ENCODE assay signal across 17 cellular contexts in genomic region chr9:21970800-21971620, GRCh38. TPM values are rescaled to one million over a fixed set of nuclear protein-coding genes. Genes with fewer than 3 reads are reported as not detected.
A peak's percentile ranks its signal among the peaks of the same experiment; 100 is the strongest.
DNase-seq lines count a peak whose midpoint lies in the region; ATAC-seq and TF ChIP-seq lines count a peak whose summit lies in the region.
"Had no signal": no experiment of that assay in that cellular context is flagged by ENCODE, and none has a peak within 500 bp of the region (broad histone marks: within the 10 kb centered on the region; RNA-seq: fewer than 3 reads in every experiment).

No MANE protein-coding gene starts in this region.

- H3K36me3 ChIP-seq in HUES64 (ENCODE audit: insufficient read depth, low read length) (no peaks in the 10 kb centered on the region), mesendoderm (ENCODE audit: control insufficient read depth, insufficient read depth, low read length) (no peaks in the 10 kb centered on the region), mammary epithelial cell (ENCODE audit: insufficient read depth, low read length) (peaks cover 8% of the 10 kb centered on the region)
- H3K36me3 ChIP-seq: upper lobe of left lung had no signal

- no peaks in the 10 kb centered on the region for H3K79me1 ChIP-seq in mesendoderm (ENCODE audit: low read length)

- H2BK15ac ChIP-seq in mesendoderm (replicated peaks; ENCODE audit: low read depth) = no peak overlapping the region

- no peak overlapping the region for H2AFZ ChIP-seq in mammary epithelial cell (ENCODE audit: low read depth, low read length)

- H4K8ac ChIP-seq in mesendoderm (ENCODE audit: low read depth, low read length) = no peak overlapping the region

- no peaks in the 10 kb centered on the region for H4K20me1 ChIP-seq in mammary epithelial cell (ENCODE audit: insufficient read depth, low read length)

- H3K9me3 ChIP-seq in HUES64 (ENCODE audit: insufficient read depth, low read depth, low read length) = no peaks in the 10 kb centered on the region
- H3K9me3 ChIP-seq in mammary epithelial cell (replicated peaks; ENCODE audit: insufficient read depth, low read length) = peaks cover 31% of the 10 kb centered on the region
- H3K9me3 ChIP-seq: body of pancreas, SK-N-SH, upper lobe of left lung had no signal

- 3% methylated on average over 44 of the region's 45 CpGs for WGBS in HUES64
- no CpG with 5 or more reads among the region's 45 CpGs for WGBS in mesendoderm (ENCODE audit: extremely low coverage, insufficient coverage, low lambda C conversion rate)
- 74% methylated on average over 18 of the region's 45 CpGs for WGBS in mammary epithelial cell (ENCODE audit: low coverage, missing lambda C conversion rate)

- H3K4me2 ChIP-seq in mesendoderm (ENCODE audit: low read length) (peak overlapping the region; percentile 13), mammary epithelial cell (ENCODE audit: insufficient read depth, low read depth, low read length) (no peak overlapping the region)
- H3K4me2 ChIP-seq: SK-N-SH had no signal

- CTCF ChIA-PET in mammary epithelial cell (lab: Charles Lee; ENCODE audit: low non-redundant PET) = interaction anchor here (0.6 kb wide), 1 partner anchor 32 kb away, joined by 3 read pairs; no protein-coding TSS in a partner anchor

- H3K56ac ChIP-seq in mesendoderm (ENCODE audit: low read length) = no peak overlapping the region

- BruUV-seq in mammary epithelial cell (replicated peaks; lab: Mats Ljungman, UMichigan) = no TSS peak

- H3K27me3 ChIP-seq in HUES64 (ENCODE audit: insufficient read depth, low read length) (peaks cover 100% of the 10 kb centered on the region), mesendoderm (ENCODE audit: insufficient read depth, low read length, poor library complexity) (peaks cover 69% of the 10 kb centered on the region), mammary epithelial cell (ENCODE audit: insufficient read depth, low read length) (no peaks in the 10 kb centered on the region)

- intact Hi-C loops in mammary epithelial cell (cut with micrococcal nuclease) = no loop called here

- H3K4me1 ChIP-seq in HUES64 (ENCODE audit: insufficient read depth, low read length) (peaks cover 17% of the 10 kb centered on the region), mesendoderm (ENCODE audit: control insufficient read depth, low read depth, low read length) (peaks cover 2% of the 10 kb centered on the region), mammary epithelial cell (ENCODE audit: insufficient read depth, low read length) (peaks cover 4% of the 10 kb centered on the region)

- no peak overlapping the region for H2BK5ac ChIP-seq in mesendoderm (ENCODE audit: low read length)

- in situ Hi-C loops in mammary epithelial cell (cut with MboI; ENCODE audit: low sequenced_read_pairs in 2 of 2) = no loop called here

- H3K9ac ChIP-seq in HUES64 (ENCODE audit: low read depth, low read length) = no peak overlapping the region
- H3K9ac ChIP-seq in mesendoderm (ENCODE audit: low read length) = no peak overlapping the region
- no peak overlapping the region for H3K9ac ChIP-seq in mammary epithelial cell (ENCODE audit: insufficient read depth, low read length)
- H3K9ac ChIP-seq: SK-N-SH had no signal

- TF ChIP-seq CTCF in choroid plexus epithelial cell (conservative IDR thresholded peaks at IDR 0.05; ENCODE audit: low read depth, low read length) = no peak
- no peak for TF ChIP-seq CTCF in mammary epithelial cell (conservative IDR thresholded peaks at IDR 0.05 in 1 of 2, IDR thresholded peaks at IDR 0.05 in 1 of 2; ENCODE audit: extremely low read depth in 1 of 2, insufficient read depth in 1 of 2, low read depth in 1 of 2, low read length in 2 of 2)

- dilution Hi-C loops in mammary epithelial cell (cut with HindIII; ENCODE audit: low sequenced_read_pairs) = no loop called here

- no peak overlapping the region for H4K5ac ChIP-seq in mesendoderm (ENCODE audit: low read length)

- DNase-seq in EL (peak; percentile 45), choroid plexus epithelial cell (ENCODE audit: low read depth) (peak; percentile 55), mesendoderm (peak; percentile 29), CD1c-positive myeloid dendritic cell (ENCODE audit: extremely low spot score) (no peak), mammary epithelial cell (no peak)
- DNase-seq: body of pancreas; DMS79 treated with DMSO at 0.1 percent for 48 hours; IMR-90; NCI-H1105 treated with DMSO at 0.1 percent for 48 hours; NCI-H2227 treated with DMSO at 0.1 percent for 48 hours; SK-N-SH; stimulated activated CD8-positive, alpha-beta memory T cell treated with anti-CD3 and anti-CD28 coated beads, Interleukin-4, amount 100 ng/mL, for 48 hours had no signal

- no peak overlapping the region for H3K4ac ChIP-seq in mesendoderm (ENCODE audit: low read depth, low read length)

- no peak overlapping the region for H3K18ac ChIP-seq in mesendoderm (ENCODE audit: low read length)

- H3K23ac ChIP-seq in mesendoderm (ENCODE audit: low read length) = no peak overlapping the region

- H2BK120ac ChIP-seq in mesendoderm (ENCODE audit: low read depth, low read length) = no peak overlapping the region

- no peaks in the 10 kb centered on the region for H3K79me2 ChIP-seq in mesendoderm (ENCODE audit: control insufficient read depth, insufficient read depth, low read length)
- peaks cover 4% of the 10 kb centered on the region for H3K79me2 ChIP-seq in mammary epithelial cell (ENCODE audit: insufficient read depth, low read length)

- ATAC-seq in HG02938 (IDR thresholded peaks at IDR 0.05; ENCODE audit: unreplicated experiment) (no peak), HG03280 (IDR thresholded peaks at IDR 0.05; ENCODE audit: unreplicated experiment) (no peak)
- ATAC-seq: body of pancreas had no signal

- H3K27ac ChIP-seq in HUES64 (ENCODE audit: low read depth, low read length) = no peak overlapping the region
- no peak overlapping the region for H3K27ac ChIP-seq in mesendoderm (ENCODE audit: low read depth, low read length)
- no peak overlapping the region for H3K27ac ChIP-seq in mammary epithelial cell (ENCODE audit: insufficient read depth, low read depth, low read length)
- H3K27ac ChIP-seq: body of pancreas, upper lobe of left lung had no signal

- H3K4me3 ChIP-seq in HUES64 (ENCODE audit: low read length) = peak overlapping the region; percentile 10
- H3K4me3 ChIP-seq in choroid plexus epithelial cell (ENCODE audit: low read depth, low read length) = peak overlapping the region; percentile 25
- H3K4me3 ChIP-seq in mesendoderm (ENCODE audit: low read length) = no peak overlapping the region
- no peak overlapping the region for H3K4me3 ChIP-seq in mammary epithelial cell (replicated peaks in 1 of 3; ENCODE audit: insufficient read depth in 1 of 3, low read depth in 2 of 3, low read length in 3 of 3)
- H3K4me3 ChIP-seq: body of pancreas, upper lobe of left lung had no signal

- no peak overlapping the region for H2AK5ac ChIP-seq in mesendoderm (ENCODE audit: low read length)

RNA-seq across cellular contexts. Expression of gene CDKN2A, which starts 23.2 kb away (rescaled TPM):
- polyA plus RNA-seq in HUES64 (2013, experiment 1 of 2) = 0.35 TPM
- polyA plus RNA-seq in HUES64 (2013, experiment 2 of 2) = not detected
- polyA plus RNA-seq in mesendoderm (2013, experiment 1 of 2) = 1.2 TPM
- 1.2 TPM for polyA plus RNA-seq in mesendoderm (2013, experiment 2 of 2)
- total RNA-seq in mammary epithelial cell = 10 to 100 TPM; 26.5 to 34.1 TPM
- 50.7 TPM for polyA plus RNA-seq in mammary epithelial cell
- 2.9 TPM for polyA minus RNA-seq in mammary epithelial cell
- total RNA-seq: progenitor cell of endocrine pancreas had no signal

RNA-seq across cellular contexts. Expression of gene CDKN2B-AS1, which starts 23.6 kb away (rescaled TPM):
- not detected for polyA plus RNA-seq in HUES64 (2013, experiment 1 of 2)
- polyA plus RNA-seq in HUES64 (2013, experiment 2 of 2) = not detected
- polyA plus RNA-seq in mesendoderm (2013, experiment 1 of 2) = 0.10 TPM
- 0.06 TPM for polyA plus RNA-seq in mesendoderm (2013, experiment 2 of 2)
- total RNA-seq in mammary epithelial cell = 1 to 10 TPM; 1.8 to 2.3 TPM
- 0.75 TPM for polyA plus RNA-seq in mammary epithelial cell
- polyA minus RNA-seq in mammary epithelial cell = 13.6 TPM
- total RNA-seq: progenitor cell of endocrine pancreas had no signal

RNA-seq across cellular contexts. Expression of gene CDKN2B, which starts 38.1 kb away (rescaled TPM):
- 0.40 TPM for polyA plus RNA-seq in HUES64 (2013, experiment 1 of 2)
- polyA plus RNA-seq in HUES64 (2013, experiment 2 of 2) = 0.51 TPM
- 1.0 TPM for polyA plus RNA-seq in mesendoderm (2013, experiment 1 of 2)
- polyA plus RNA-seq in mesendoderm (2013, experiment 2 of 2) = 1.3 TPM
- total RNA-seq in mammary epithelial cell = 10 to 100 TPM; 27.6 to 50.0 TPM
- 23.5 TPM for polyA plus RNA-seq in mammary epithelial cell
- 14.1 TPM for polyA minus RNA-seq in mammary epithelial cell

Comparison
In these comparisons a context has a peak if more than half of its experiments do, and no peak if none do; other contexts are left out.
1. DNase-seq: peak in EL (single experiment), choroid plexus epithelial cell (single experiment) and mesendoderm (single experiment); none in CD1c-positive myeloid dendritic cell (single experiment) and mammary epithelial cell (single experiment).
2. H3K4me3 ChIP-seq: peak in HUES64 (single experiment) and choroid plexus epithelial cell (single experiment); none in mesendoderm (single experiment) and mammary epithelial cell (0 of 3).